ENCODE assay signal across 11 cellular contexts in the genomic region with DNA sequence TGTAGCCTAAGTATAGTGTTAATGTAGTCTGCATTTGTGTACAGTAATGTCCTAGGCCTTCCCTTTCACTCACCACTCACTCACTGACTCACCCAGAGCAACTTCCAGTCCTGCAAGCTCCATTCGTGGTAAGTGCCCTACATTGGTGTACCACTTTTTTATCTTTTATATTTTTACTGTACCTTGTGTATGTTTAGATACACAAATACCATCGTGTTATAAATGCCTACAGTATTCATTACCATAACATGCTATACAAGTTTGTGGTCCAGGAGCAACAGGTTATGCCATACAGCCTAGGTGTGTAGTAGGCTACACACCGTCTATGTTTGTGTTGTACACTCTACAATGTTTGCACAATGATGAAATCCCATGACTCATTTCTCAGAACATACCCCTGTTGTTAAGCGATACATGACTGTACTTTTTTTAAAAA. TPM values are rescaled to one million over a fixed set of nuclear protein-coding genes. Genes with fewer than 3 reads are reported as not detected.
DNase-seq lines count a peak whose midpoint lies in the region; ATAC-seq and TF ChIP-seq lines count a peak whose summit lies in the region.
"Had no signal": no experiment of that assay in that cellular context is flagged by ENCODE, and none has a peak within 500 bp of the region (broad histone marks: within the 10 kb centered on the region; RNA-seq: fewer than 3 reads in every experiment).

No MANE protein-coding gene starts in this region.

- peak; percentile 30 for DNase-seq in stimulated activated CD4-positive, alpha-beta T cell treated with anti-CD3 and anti-CD28 coated beads, Interleukin-1b, Interleukin-23, amount 100 ng/mL, for 48 hours
- no peak for DNase-seq in stimulated activated CD4-positive, alpha-beta T cell treated with anti-CD3 and anti-CD28 coated beads, Interleukin-2, amount 100 ng/mL, for 24 hours
- DNase-seq in T-cell (no peak), foreskin keratinocyte (peak; percentile 90 to 95), esophagus muscularis mucosa (ENCODE audit: extremely low spot score) (no peak), NCI-H774 (lab: John Stamatoyannopoulos, UW) (no peak), NCI-H146 (lab: John Stamatoyannopoulos, UW) (no peak)
- DNase-seq: adrenal gland, esophagus squamous epithelium, WERI-Rb-1 had no signal

- no peaks in the 10 kb centered on the region for H3K27me3 Mint-ChIP-seq in T-cell

- H3K27ac ChIP-seq in foreskin keratinocyte, result no peak overlapping the region
- H3K27ac ChIP-seq in esophagus muscularis mucosa (replicated peaks in 1 of 4), result no peak overlapping the region
- H3K27ac ChIP-seq: adrenal gland, WERI-Rb-1 had no signal

- peaks cover 4% of the 10 kb centered on the region for H3K36me3 Mint-ChIP-seq in T-cell

- peaks cover 25% of the 10 kb centered on the region for H3K4me1 ChIP-seq in foreskin keratinocyte
- H3K4me1 ChIP-seq in esophagus muscularis mucosa, result peaks cover 0 to 10% (median 3%) of the 10 kb centered on the region in 4 donors
- H3K4me1 ChIP-seq: adrenal gland had no signal

- H3K36me3 ChIP-seq in esophagus muscularis mucosa, result no peaks in the 10 kb centered on the region
- H3K36me3 ChIP-seq: esophagus squamous epithelium, WERI-Rb-1 had no signal

- TF ChIP-seq CTCF in foreskin keratinocyte (conservative IDR thresholded peaks at IDR 0.05) (no peak), esophagus muscularis mucosa (IDR thresholded peaks at IDR 0.05) (no peak)

- H3K27ac Mint-ChIP-seq in T-cell, result peak overlapping the region; percentile 44 to 70

- TF ChIP-seq EP300 in esophagus muscularis mucosa (IDR thresholded peaks at IDR 0.05), result no peak

- H3K27me3 ChIP-seq in foreskin keratinocyte, result no peaks in the 10 kb centered on the region
- no peaks in the 10 kb centered on the region for H3K27me3 ChIP-seq in esophagus muscularis mucosa
- H3K27me3 ChIP-seq: adrenal gland, esophagus squamous epithelium had no signal

- H3K4me3 ChIP-seq in esophagus muscularis mucosa, result no peak overlapping the region
- H3K4me3 ChIP-seq: adrenal gland, esophagus squamous epithelium had no signal

- TF ChIP-seq POLR2A in esophagus muscularis mucosa (IDR thresholded peaks at IDR 0.05; ENCODE audit: low read depth), result no peak

- POLR2A ChIA-PET in T-cell (lab: Charles Lee), result interaction anchor here in 1 of 2 donors (0.7 kb wide), 1 partner anchor 17 kb away, joined by 3 read pairs; no protein-coding TSS in a partner anchor

- intact Hi-C loops in esophagus muscularis mucosa (cut with DNase I), result no loop called here

- ATAC-seq in T-cell (replicated peaks in 1 of 4) (peak in 2 of 4 experiments; percentile 27 to 54), foreskin keratinocyte (peak; percentile 96), HG03460 (IDR thresholded peaks at IDR 0.05; ENCODE audit: unreplicated experiment) (no peak)

- peaks cover 55 to 73% (median 71%) of the 10 kb centered on the region in 3 donors for H3K4me1 Mint-ChIP-seq in T-cell

- no peaks in the 10 kb centered on the region for H3K9me3 ChIP-seq in esophagus muscularis mucosa
- H3K9me3 ChIP-seq: adrenal gland, esophagus squamous epithelium had no signal

- H3K9me3 Mint-ChIP-seq in T-cell, result no peaks in the 10 kb centered on the region

- CTCF ChIA-PET in T-cell (lab: Charles Lee), result interaction anchor here in 1 of 2 donors (1.7 kb wide), 1 partner anchor 15 kb away, joined by 4 read pairs; a partner anchor contains a TSS

- WGBS in esophagus muscularis mucosa, result 68% methylated on average over 4 of the region's 4 CpGs

- peak overlapping the region in 1 of 3 donors; percentile 21 for H3K4me3 Mint-ChIP-seq in T-cell

RNA-seq across cellular contexts. Expression of a gene that starts 15.4 kb away (rescaled TPM):
- total RNA-seq in T-cell (10 to 100 TPM in 4 of 5 donors, 1 to 10 TPM in 1; 9.6 to 12.4 (median 10.3) TPM), foreskin keratinocyte (46.6 and 51.9 TPM in 2 replicates), esophagus muscularis mucosa (10 to 100 TPM in 3 of 4 donors, 1 to 10 TPM in 1; 9.1 to 16.8 (median 13.3) TPM)
- polyA plus RNA-seq in foreskin keratinocyte, result 31.7 and 32.7 TPM in 2 replicates

Comparison
In these comparisons a context has a peak if more than half of its experiments do, and no peak if none do; other contexts are left out.
1. DNase-seq: peak in stimulated activated CD4-positive, alpha-beta T cell treated with anti-CD3 and anti-CD28 coated beads, Interleukin-1b, Interleukin-23, amount 100 ng/mL, for 48 hours (single experiment) and foreskin keratinocyte (2 of 2); none in stimulated activated CD4-positive, alpha-beta T cell treated with anti-CD3 and anti-CD28 coated beads, Interleukin-2, amount 100 ng/mL, for 24 hours (0 of 2), T-cell (0 of 34), esophagus muscularis mucosa (single experiment), NCI-H774 (single experiment) and NCI-H146 (single experiment).